ENCODE assay signal across 1 cellular context in genomic region chr2:142615876-142616275, GRCh38.
TF ChIP-seq lines count a peak whose summit lies in the region.

No MANE protein-coding gene starts in this region.

TF ChIP-seq in HepG2, 621 proteins besides CTCF, POLR2A, EP300 and RAD21 (continued from another document):
- TF ChIP-seq, protein P1, sequence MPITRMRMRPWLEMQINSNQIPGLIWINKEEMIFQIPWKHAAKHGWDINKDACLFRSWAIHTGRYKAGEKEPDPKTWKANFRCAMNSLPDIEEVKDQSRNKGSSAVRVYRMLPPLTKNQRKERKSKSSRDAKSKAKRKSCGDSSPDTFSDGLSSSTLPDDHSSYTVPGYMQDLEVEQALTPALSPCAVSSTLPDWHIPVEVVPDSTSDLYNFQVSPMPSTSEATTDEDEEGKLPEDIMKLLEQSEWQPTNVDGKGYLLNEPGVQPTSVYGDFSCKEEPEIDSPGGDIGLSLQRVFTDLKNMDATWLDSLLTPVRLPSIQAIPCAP (CRISPR knock-in tag; IDR thresholded peaks at IDR 0.05; ENCODE audit: low read depth): no peak
- TF ChIP-seq ZBTB25 (CRISPR knock-in tag; IDR thresholded peaks at IDR 0.05) (no peak), ZNF572 (CRISPR knock-in tag; IDR thresholded peaks at IDR 0.05) (no peak), NR1H2 (CRISPR knock-in tag; IDR thresholded peaks at IDR 0.05; ENCODE audit: borderline replicate concordance, low read depth) (no peak), KLF12 (CRISPR knock-in tag; IDR thresholded peaks at IDR 0.05; ENCODE audit: borderline replicate concordance) (no peak), ZNF782 (CRISPR knock-in tag; IDR thresholded peaks at IDR 0.05; ENCODE audit: borderline replicate concordance) (no peak), PHB2 (IDR thresholded peaks at IDR 0.05; ENCODE audit: partially characterized antibody) (no peak), TEAD2 (CRISPR knock-in tag; IDR thresholded peaks at IDR 0.05) (no peak), HOXA9 (CRISPR knock-in tag; IDR thresholded peaks at IDR 0.05; ENCODE audit: borderline replicate concordance) (no peak), ZNF264 (CRISPR knock-in tag; IDR thresholded peaks at IDR 0.05) (no peak)
